In genomic region chr1:156777573-156777972, GRCh38 we compare ENCODE assay signal across 26 cellular contexts. TPM values are rescaled to one million over a fixed set of nuclear protein-coding genes. Genes with fewer than 3 reads are reported as not detected.
DNase-seq lines count a peak whose midpoint lies in the region; ATAC-seq lines count a peak whose summit lies in the region.
"Had no signal": no experiment of that assay in that cellular context is flagged by ENCODE, and none has a peak within 500 bp of the region (broad histone marks: within the 10 kb centered on the region; RNA-seq: fewer than 3 reads in every experiment).

No MANE protein-coding gene starts in this region.

- no peak overlapping the region for H3K4me3 ChIP-seq in CD4-positive, alpha-beta memory T cell (ENCODE audit: low read length in 2 of 2)
- H3K4me3 ChIP-seq: A549, sigmoid colon, testis had no signal

- ATAC-seq in activated CD4-positive, alpha-beta T cell treated with anti-CD3 and anti-CD28 coated beads for 36 hours, result peak; percentile 34
- peak; percentile 60 for ATAC-seq in activated T-helper 17 cell treated with anti-CD3 and anti-CD28 coated beads, Interleukin-2, amount 50 U/mL, for 72 hours (replicated peaks)
- ATAC-seq in naive thymus-derived CD8-positive, alpha-beta T cell, result peak in 1 of 2 donors; percentile 35
- ATAC-seq in HG02623 (IDR thresholded peaks at IDR 0.05; ENCODE audit: unreplicated experiment), result no peak
- ATAC-seq: A549, HepG2, left cardiac atrium had no signal

- H3K27me3 ChIP-seq in CD4-positive, alpha-beta memory T cell (ENCODE audit: insufficient read depth, low read length), result no peaks in the 10 kb centered on the region
- H3K27me3 ChIP-seq: BE2C, sigmoid colon, testis had no signal

- no peak overlapping the region for H3K27ac ChIP-seq in CD4-positive, alpha-beta memory T cell (ENCODE audit: low read depth, low read length)
- H3K27ac ChIP-seq: A549, HL-60, sigmoid colon, testis had no signal

- no peak for DNase-seq in activated CD4-positive, alpha-beta T cell treated with anti-CD3 and anti-CD28 coated beads for 36 hours
- no peak for DNase-seq in activated CD4-positive, alpha-beta T cell treated with anti-CD3 and anti-CD28 coated beads for 1 hour
- no peak for DNase-seq in CD4-positive, alpha-beta memory T cell
- no peak for DNase-seq in naive thymus-derived CD8-positive, alpha-beta T cell
- no peak for DNase-seq in NCI-H2029 (lab: John Stamatoyannopoulos, UW)
- no peak for DNase-seq in NCI-H1694 (lab: John Stamatoyannopoulos, UW)
- DNase-seq: activated CD4-positive, alpha-beta T cell treated with anti-CD3 and anti-CD28 coated beads, Interleukin-2, amount 10 ng/mL, durations not matched to agents 24 days and 14 days; activated naive CD4-positive, alpha-beta T cell treated with Interleukin-2 at 50 U/mL for 16 hours; BE2C; central memory CD4-positive, alpha-beta T cell; EL; left cardiac atrium; NCI-H1105; NCI-H2081 treated with DMSO at 0.1 percent for 48 hours; NCI-H446; Right ventricle myocardium superior; sigmoid colon; testis had no signal

- peaks cover 51% of the 10 kb centered on the region for H3K4me1 Mint-ChIP-seq in activated CD4-positive, alpha-beta T cell treated with anti-CD3 and anti-CD28 coated beads for 36 hours
- H3K4me1 Mint-ChIP-seq in CD4-positive, alpha-beta memory T cell, result peaks cover 38 to 57% (median 42%) of the 10 kb centered on the region in 4 donors
- peaks cover 45% of the 10 kb centered on the region for H3K4me1 Mint-ChIP-seq in activated T-helper 17 cell treated with anti-CD3 and anti-CD28 coated beads, Interleukin-2, amount 50 U/mL, for 72 hours
- H3K4me1 Mint-ChIP-seq in naive thymus-derived CD8-positive, alpha-beta T cell, result peaks cover 27 to 62% (median 50%) of the 10 kb centered on the region in 4 donors

- CTCF ChIA-PET in activated CD4-positive, alpha-beta T cell treated with anti-CD3 and anti-CD28 coated beads for 36 hours (lab: Charles Lee), result no interaction called here
- CTCF ChIA-PET in CD4-positive, alpha-beta memory T cell (lab: Charles Lee; ENCODE audit: partially characterized antibody), result no interaction called here

- no peaks in the 10 kb centered on the region for H3K9me3 Mint-ChIP-seq in activated CD4-positive, alpha-beta T cell treated with anti-CD3 and anti-CD28 coated beads for 36 hours (ENCODE audit: low read depth)
- no peaks in the 10 kb centered on the region for H3K9me3 Mint-ChIP-seq in CD4-positive, alpha-beta memory T cell
- no peaks in the 10 kb centered on the region for H3K9me3 Mint-ChIP-seq in activated T-helper 17 cell treated with anti-CD3 and anti-CD28 coated beads, Interleukin-2, amount 50 U/mL, for 72 hours
- H3K9me3 Mint-ChIP-seq in naive thymus-derived CD8-positive, alpha-beta T cell, result no peaks in the 10 kb centered on the region
- H3K9me3 Mint-ChIP-seq: activated CD4-positive, alpha-beta T cell treated with anti-CD3 and anti-CD28 coated beads, Interleukin-2, amount 10 ng/mL, durations not matched to agents 24 days and 14 days; neural crest cell had no signal

- intact Hi-C loops in activated CD4-positive, alpha-beta T cell treated with anti-CD3 and anti-CD28 coated beads for 36 hours (cut with DNase I, micrococcal nuclease), result no loop called here
- intact Hi-C loops in CD4-positive, alpha-beta memory T cell (cut with micrococcal nuclease), result no loop called here

- H3K27me3 Mint-ChIP-seq in activated CD4-positive, alpha-beta T cell treated with anti-CD3 and anti-CD28 coated beads for 36 hours, result no peaks in the 10 kb centered on the region
- H3K27me3 Mint-ChIP-seq in CD4-positive, alpha-beta memory T cell, result no peaks in the 10 kb centered on the region
- no peaks in the 10 kb centered on the region for H3K27me3 Mint-ChIP-seq in activated T-helper 17 cell treated with anti-CD3 and anti-CD28 coated beads, Interleukin-2, amount 50 U/mL, for 72 hours
- H3K27me3 Mint-ChIP-seq in naive thymus-derived CD8-positive, alpha-beta T cell, result no peaks in the 10 kb centered on the region
- H3K27me3 Mint-ChIP-seq: activated CD4-positive, alpha-beta T cell treated with anti-CD3 and anti-CD28 coated beads, Interleukin-2, amount 10 ng/mL, durations not matched to agents 24 days and 14 days; progenitor cell of endocrine pancreas had no signal

- no peak overlapping the region for H3K4me3 Mint-ChIP-seq in activated CD4-positive, alpha-beta T cell treated with anti-CD3 and anti-CD28 coated beads for 36 hours
- H3K4me3 Mint-ChIP-seq in CD4-positive, alpha-beta memory T cell, result peak overlapping the region in 2 of 8 donors; percentile 2 to 59
- no peak overlapping the region for H3K4me3 Mint-ChIP-seq in activated T-helper 17 cell treated with anti-CD3 and anti-CD28 coated beads, Interleukin-2, amount 50 U/mL, for 72 hours
- peak overlapping the region in 5 of 10 donors; percentile 1 to 29 (median 16) for H3K4me3 Mint-ChIP-seq in naive thymus-derived CD8-positive, alpha-beta T cell
- H3K4me3 Mint-ChIP-seq: activated CD4-positive, alpha-beta T cell treated with anti-CD3 and anti-CD28 coated beads, Interleukin-2, amount 10 ng/mL, durations not matched to agents 24 days and 14 days; neural crest cell had no signal

- POLR2A ChIA-PET in activated CD4-positive, alpha-beta T cell treated with anti-CD3 and anti-CD28 coated beads for 36 hours (lab: Charles Lee), result no interaction called here
- POLR2A ChIA-PET in CD4-positive, alpha-beta memory T cell (lab: Charles Lee; ENCODE audit: partially characterized antibody), result interaction anchor here (1.2 kb wide), 1 partner anchor 49 kb away, joined by 4 read pairs; the partner anchor contains the start of genes ISG20L2 and METTL25B
- POLR2A ChIA-PET in naive thymus-derived CD8-positive, alpha-beta T cell (lab: Charles Lee), result no interaction called here

- no peaks in the 10 kb centered on the region for H3K9me3 ChIP-seq in CD4-positive, alpha-beta memory T cell (ENCODE audit: control insufficient read depth in 1 of 2, low read length in 2 of 2)
- H3K9me3 ChIP-seq: A549, BE2C, sigmoid colon, testis had no signal

- peaks cover 27% of the 10 kb centered on the region for H3K36me3 Mint-ChIP-seq in activated CD4-positive, alpha-beta T cell treated with anti-CD3 and anti-CD28 coated beads for 36 hours (ENCODE audit: low read depth)
- peaks cover 28 to 37% of the 10 kb centered on the region in 2 donors for H3K36me3 Mint-ChIP-seq in CD4-positive, alpha-beta memory T cell
- H3K36me3 Mint-ChIP-seq in activated T-helper 17 cell treated with anti-CD3 and anti-CD28 coated beads, Interleukin-2, amount 50 U/mL, for 72 hours (ENCODE audit: low read depth), result peaks cover 73% of the 10 kb centered on the region
- H3K36me3 Mint-ChIP-seq in naive thymus-derived CD8-positive, alpha-beta T cell, result peaks cover 5 to 48% (median 9%) of the 10 kb centered on the region in 3 donors

- peaks cover 34% of the 10 kb centered on the region for H3K4me1 ChIP-seq in CD4-positive, alpha-beta memory T cell (ENCODE audit: insufficient read depth, low read length)

- peak overlapping the region; percentile 1 for H3K27ac Mint-ChIP-seq in activated CD4-positive, alpha-beta T cell treated with anti-CD3 and anti-CD28 coated beads for 36 hours
- peak overlapping the region in 4 of 7 donors; percentile 33 to 81 (median 72) for H3K27ac Mint-ChIP-seq in CD4-positive, alpha-beta memory T cell
- H3K27ac Mint-ChIP-seq in activated T-helper 17 cell treated with anti-CD3 and anti-CD28 coated beads, Interleukin-2, amount 50 U/mL, for 72 hours, result peak overlapping the region; percentile 0
- H3K27ac Mint-ChIP-seq in naive thymus-derived CD8-positive, alpha-beta T cell, result peak overlapping the region; percentile 8 to 70 (median 52)
- H3K27ac Mint-ChIP-seq: activated CD4-positive, alpha-beta T cell treated with anti-CD3 and anti-CD28 coated beads, Interleukin-2, amount 10 ng/mL, durations not matched to agents 24 days and 14 days; progenitor cell of endocrine pancreas had no signal

- H3K36me3 ChIP-seq in CD4-positive, alpha-beta memory T cell (ENCODE audit: insufficient read depth, low read length), result peaks cover 11% of the 10 kb centered on the region

RNA-seq across cellular contexts. Expression of gene PRCC, which starts 10.2 kb away (rescaled TPM):
- 100 to 1,000 TPM in 1 of 2 experiments, 10 to 100 TPM in 1; 80.4 to 110 TPM for total RNA-seq in activated CD4-positive, alpha-beta T cell treated with anti-CD3 and anti-CD28 coated beads for 36 hours
- 10 to 100 TPM; 60.9 to 61.3 TPM for total RNA-seq in CD4-positive, alpha-beta memory T cell
- 10 to 100 TPM; 32.8 to 52.7 TPM for polyA plus RNA-seq in CD4-positive, alpha-beta memory T cell
- total RNA-seq in activated T-helper 17 cell treated with anti-CD3 and anti-CD28 coated beads, Interleukin-2, amount 50 U/mL, for 72 hours, result 10 to 100 TPM; 54.0 to 76.7 TPM
- 10 to 100 TPM; 59.5 to 64.0 TPM for total RNA-seq in naive thymus-derived CD8-positive, alpha-beta T cell
- polyA plus RNA-seq in naive thymus-derived CD8-positive, alpha-beta T cell, result 10 to 100 TPM; 22.9 to 55.7 (median 39.9) TPM

RNA-seq across cellular contexts. Expression of gene HDGF, which starts 26.1 kb away (rescaled TPM):
- 100 to 1,000 TPM; 312 to 358 TPM for total RNA-seq in activated CD4-positive, alpha-beta T cell treated with anti-CD3 and anti-CD28 coated beads for 36 hours
- 10 to 100 TPM; 93.3 to 97.0 TPM for total RNA-seq in CD4-positive, alpha-beta memory T cell
- polyA plus RNA-seq in CD4-positive, alpha-beta memory T cell, result 10 to 100 TPM; 23.8 to 49.3 TPM
- 100 to 1,000 TPM; 270 to 361 TPM for total RNA-seq in activated T-helper 17 cell treated with anti-CD3 and anti-CD28 coated beads, Interleukin-2, amount 50 U/mL, for 72 hours
- 100 to 1,000 TPM in 1 of 2 experiments, 10 to 100 TPM in 1; 95.4 to 103 TPM for total RNA-seq in naive thymus-derived CD8-positive, alpha-beta T cell
- polyA plus RNA-seq in naive thymus-derived CD8-positive, alpha-beta T cell, result 10 to 100 TPM; 25.0 to 50.1 (median 41.3) TPM

RNA-seq across cellular contexts. Expression of gene MRPL24, which starts 36.7 kb away (rescaled TPM):
- 10 to 100 TPM; 81.9 to 89.7 TPM for total RNA-seq in activated CD4-positive, alpha-beta T cell treated with anti-CD3 and anti-CD28 coated beads for 36 hours
- total RNA-seq in CD4-positive, alpha-beta memory T cell, result 10 to 100 TPM; 44.1 to 47.4 TPM
- 100 to 1,000 TPM in 1 of 2 donors, 10 to 100 TPM in 1; 86.7 to 150 TPM for polyA plus RNA-seq in CD4-positive, alpha-beta memory T cell
- total RNA-seq in activated T-helper 17 cell treated with anti-CD3 and anti-CD28 coated beads, Interleukin-2, amount 50 U/mL, for 72 hours, result 10 to 100 TPM; 58.8 to 67.0 TPM
- total RNA-seq in naive thymus-derived CD8-positive, alpha-beta T cell, result 10 to 100 TPM; 49.7 to 56.9 TPM
- polyA plus RNA-seq in naive thymus-derived CD8-positive, alpha-beta T cell, result 100 to 1,000 TPM in 2 of 3 donors, 10 to 100 TPM in 1; 98.6 to 109 (median 103) TPM

RNA-seq across cellular contexts. Expression of gene SH2D2A, which starts 39.1 kb away (rescaled TPM):
- total RNA-seq in activated CD4-positive, alpha-beta T cell treated with anti-CD3 and anti-CD28 coated beads for 36 hours, result 100 to 1,000 TPM; 189 to 211 TPM
- total RNA-seq in CD4-positive, alpha-beta memory T cell, result 10 to 100 TPM; 55.1 to 63.6 TPM
- 10 to 100 TPM; 29.1 to 53.9 TPM for polyA plus RNA-seq in CD4-positive, alpha-beta memory T cell
- 100 to 1,000 TPM; 173 to 257 TPM for total RNA-seq in activated T-helper 17 cell treated with anti-CD3 and anti-CD28 coated beads, Interleukin-2, amount 50 U/mL, for 72 hours
- 10 to 100 TPM; 24.3 to 24.7 TPM for total RNA-seq in naive thymus-derived CD8-positive, alpha-beta T cell
- 10 to 100 TPM; 23.6 to 31.5 (median 25.6) TPM for polyA plus RNA-seq in naive thymus-derived CD8-positive, alpha-beta T cell
- total RNA-seq: LHCN-M2, progenitor cell of endocrine pancreas had no signal

RNA-seq across cellular contexts. Expression of gene ISG20L2, which starts 49.0 kb away (rescaled TPM):
- total RNA-seq in activated CD4-positive, alpha-beta T cell treated with anti-CD3 and anti-CD28 coated beads for 36 hours, result 10 to 100 TPM; 48.4 to 65.2 TPM
- 10 to 100 TPM; 47.9 to 53.1 TPM for total RNA-seq in CD4-positive, alpha-beta memory T cell
- 10 to 100 TPM; 11.4 to 19.3 TPM for polyA plus RNA-seq in CD4-positive, alpha-beta memory T cell
- total RNA-seq in activated T-helper 17 cell treated with anti-CD3 and anti-CD28 coated beads, Interleukin-2, amount 50 U/mL, for 72 hours, result 10 to 100 TPM; 38.8 to 74.9 TPM
- total RNA-seq in naive thymus-derived CD8-positive, alpha-beta T cell, result 10 to 100 TPM; 45.0 to 50.3 TPM
- 10 to 100 TPM; 20.0 to 23.4 (median 20.7) TPM for polyA plus RNA-seq in naive thymus-derived CD8-positive, alpha-beta T cell

Comparison
In these comparisons a context has a peak if more than half of its experiments do, and no peak if none do; other contexts are left out.
1. H3K27ac Mint-ChIP-seq: peak in every context shown above with its lines; median percentile 72 in CD4-positive, alpha-beta memory T cell; 52 in naive thymus-derived CD8-positive, alpha-beta T cell; 1 in activated CD4-positive, alpha-beta T cell treated with anti-CD3 and anti-CD28 coated beads for 36 hours; 0 in activated T-helper 17 cell treated with anti-CD3 and anti-CD28 coated beads, Interleukin-2, amount 50 U/mL, for 72 hours.